Comparison of ENCODE assay signal across 2 cellular contexts in the genomic region with DNA sequence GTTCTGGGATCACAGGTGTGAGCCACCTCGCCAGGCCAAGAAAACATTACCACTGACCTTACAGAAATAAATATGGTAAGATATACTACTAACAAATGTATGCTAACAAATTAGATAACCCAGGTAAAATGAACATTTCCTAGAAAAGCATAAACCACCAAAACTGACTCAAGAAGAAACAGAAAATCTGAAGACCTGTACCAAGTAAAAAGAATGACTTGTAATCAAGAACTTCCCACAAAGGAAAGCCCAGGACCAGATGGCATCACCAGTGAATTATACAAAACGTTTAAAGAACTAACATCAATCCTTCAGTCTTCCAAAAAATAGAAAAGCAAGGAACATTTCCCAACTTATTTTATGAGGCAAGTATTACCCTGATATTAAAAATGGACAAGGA.
TF ChIP-seq lines count a peak whose summit lies in the region.

No MANE protein-coding gene starts in this region.

TF ChIP-seq in WTC11, 78 proteins besides CTCF, POLR2A, EP300 and RAD21 (continued from another document):
- TF ChIP-seq, protein P1, sequence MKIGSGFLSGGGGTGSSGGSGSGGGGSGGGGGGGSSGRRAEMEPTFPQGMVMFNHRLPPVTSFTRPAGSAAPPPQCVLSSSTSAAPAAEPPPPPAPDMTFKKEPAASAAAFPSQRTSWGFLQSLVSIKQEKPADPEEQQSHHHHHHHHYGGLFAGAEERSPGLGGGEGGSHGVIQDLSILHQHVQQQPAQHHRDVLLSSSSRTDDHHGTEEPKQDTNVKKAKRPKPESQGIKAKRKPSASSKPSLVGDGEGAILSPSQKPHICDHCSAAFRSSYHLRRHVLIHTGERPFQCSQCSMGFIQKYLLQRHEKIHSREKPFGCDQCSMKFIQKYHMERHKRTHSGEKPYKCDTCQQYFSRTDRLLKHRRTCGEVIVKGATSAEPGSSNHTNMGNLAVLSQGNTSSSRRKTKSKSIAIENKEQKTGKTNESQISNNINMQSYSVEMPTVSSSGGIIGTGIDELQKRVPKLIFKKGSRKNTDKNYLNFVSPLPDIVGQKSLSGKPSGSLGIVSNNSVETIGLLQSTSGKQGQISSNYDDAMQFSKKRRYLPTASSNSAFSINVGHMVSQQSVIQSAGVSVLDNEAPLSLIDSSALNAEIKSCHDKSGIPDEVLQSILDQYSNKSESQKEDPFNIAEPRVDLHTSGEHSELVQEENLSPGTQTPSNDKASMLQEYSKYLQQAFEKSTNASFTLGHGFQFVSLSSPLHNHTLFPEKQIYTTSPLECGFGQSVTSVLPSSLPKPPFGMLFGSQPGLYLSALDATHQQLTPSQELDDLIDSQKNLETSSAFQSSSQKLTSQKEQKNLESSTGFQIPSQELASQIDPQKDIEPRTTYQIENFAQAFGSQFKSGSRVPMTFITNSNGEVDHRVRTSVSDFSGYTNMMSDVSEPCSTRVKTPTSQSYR (CRISPR knock-in tag; IDR thresholded peaks at IDR 0.05) = no peak
- TF ChIP-seq, protein P2, sequence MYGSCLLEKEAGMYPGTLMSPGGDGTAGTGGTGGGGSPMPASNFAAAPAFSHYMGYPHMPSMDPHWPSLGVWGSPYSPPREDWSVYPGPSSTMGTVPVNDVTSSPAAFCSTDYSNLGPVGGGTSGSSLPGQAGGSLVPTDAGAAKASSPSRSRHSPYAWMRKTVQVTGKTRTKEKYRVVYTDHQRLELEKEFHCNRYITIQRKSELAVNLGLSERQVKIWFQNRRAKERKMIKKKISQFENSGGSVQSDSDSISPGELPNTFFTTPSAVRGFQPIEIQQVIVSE (CRISPR knock-in tag; IDR thresholded peaks at IDR 0.05; ENCODE audit: borderline replicate concordance) = no peak
- TF ChIP-seq GRHL2 (CRISPR knock-in tag; IDR thresholded peaks at IDR 0.05; ENCODE audit: insufficient replicate concordance, severe bottlenecking) = no peak
- TF ChIP-seq, protein P3, sequence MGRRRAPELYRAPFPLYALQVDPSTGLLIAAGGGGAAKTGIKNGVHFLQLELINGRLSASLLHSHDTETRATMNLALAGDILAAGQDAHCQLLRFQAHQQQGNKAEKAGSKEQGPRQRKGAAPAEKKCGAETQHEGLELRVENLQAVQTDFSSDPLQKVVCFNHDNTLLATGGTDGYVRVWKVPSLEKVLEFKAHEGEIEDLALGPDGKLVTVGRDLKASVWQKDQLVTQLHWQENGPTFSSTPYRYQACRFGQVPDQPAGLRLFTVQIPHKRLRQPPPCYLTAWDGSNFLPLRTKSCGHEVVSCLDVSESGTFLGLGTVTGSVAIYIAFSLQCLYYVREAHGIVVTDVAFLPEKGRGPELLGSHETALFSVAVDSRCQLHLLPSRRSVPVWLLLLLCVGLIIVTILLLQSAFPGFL (CRISPR knock-in tag; IDR thresholded peaks at IDR 0.05; ENCODE audit: borderline replicate concordance) = no peak
- TF ChIP-seq, protein P4, sequence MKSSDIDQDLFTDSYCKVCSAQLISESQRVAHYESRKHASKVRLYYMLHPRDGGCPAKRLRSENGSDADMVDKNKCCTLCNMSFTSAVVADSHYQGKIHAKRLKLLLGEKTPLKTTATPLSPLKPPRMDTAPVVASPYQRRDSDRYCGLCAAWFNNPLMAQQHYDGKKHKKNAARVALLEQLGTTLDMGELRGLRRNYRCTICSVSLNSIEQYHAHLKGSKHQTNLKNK (CRISPR knock-in tag; IDR thresholded peaks at IDR 0.05) = no peak
- TF ChIP-seq, protein P5, sequence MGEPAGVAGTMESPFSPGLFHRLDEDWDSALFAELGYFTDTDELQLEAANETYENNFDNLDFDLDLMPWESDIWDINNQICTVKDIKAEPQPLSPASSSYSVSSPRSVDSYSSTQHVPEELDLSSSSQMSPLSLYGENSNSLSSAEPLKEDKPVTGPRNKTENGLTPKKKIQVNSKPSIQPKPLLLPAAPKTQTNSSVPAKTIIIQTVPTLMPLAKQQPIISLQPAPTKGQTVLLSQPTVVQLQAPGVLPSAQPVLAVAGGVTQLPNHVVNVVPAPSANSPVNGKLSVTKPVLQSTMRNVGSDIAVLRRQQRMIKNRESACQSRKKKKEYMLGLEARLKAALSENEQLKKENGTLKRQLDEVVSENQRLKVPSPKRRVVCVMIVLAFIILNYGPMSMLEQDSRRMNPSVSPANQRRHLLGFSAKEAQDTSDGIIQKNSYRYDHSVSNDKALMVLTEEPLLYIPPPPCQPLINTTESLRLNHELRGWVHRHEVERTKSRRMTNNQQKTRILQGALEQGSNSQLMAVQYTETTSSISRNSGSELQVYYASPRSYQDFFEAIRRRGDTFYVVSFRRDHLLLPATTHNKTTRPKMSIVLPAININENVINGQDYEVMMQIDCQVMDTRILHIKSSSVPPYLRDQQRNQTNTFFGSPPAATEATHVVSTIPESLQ (CRISPR knock-in tag; IDR thresholded peaks at IDR 0.05) = no peak
- TF ChIP-seq ZNF263 (CRISPR knock-in tag; IDR thresholded peaks at IDR 0.05; ENCODE audit: low read depth) = no peak
- no peak for TF ChIP-seq ETV6 (CRISPR knock-in tag; IDR thresholded peaks at IDR 0.05)
- no peak for TF ChIP-seq NR2C2 (CRISPR knock-in tag; IDR thresholded peaks at IDR 0.05)
- TF ChIP-seq ATF1 (CRISPR knock-in tag; IDR thresholded peaks at IDR 0.05) = no peak

TF ChIP-seq in GM23338, 12 proteins besides CTCF, POLR2A, EP300 and RAD21 (continued from another document):
- TF ChIP-seq, protein P6, sequence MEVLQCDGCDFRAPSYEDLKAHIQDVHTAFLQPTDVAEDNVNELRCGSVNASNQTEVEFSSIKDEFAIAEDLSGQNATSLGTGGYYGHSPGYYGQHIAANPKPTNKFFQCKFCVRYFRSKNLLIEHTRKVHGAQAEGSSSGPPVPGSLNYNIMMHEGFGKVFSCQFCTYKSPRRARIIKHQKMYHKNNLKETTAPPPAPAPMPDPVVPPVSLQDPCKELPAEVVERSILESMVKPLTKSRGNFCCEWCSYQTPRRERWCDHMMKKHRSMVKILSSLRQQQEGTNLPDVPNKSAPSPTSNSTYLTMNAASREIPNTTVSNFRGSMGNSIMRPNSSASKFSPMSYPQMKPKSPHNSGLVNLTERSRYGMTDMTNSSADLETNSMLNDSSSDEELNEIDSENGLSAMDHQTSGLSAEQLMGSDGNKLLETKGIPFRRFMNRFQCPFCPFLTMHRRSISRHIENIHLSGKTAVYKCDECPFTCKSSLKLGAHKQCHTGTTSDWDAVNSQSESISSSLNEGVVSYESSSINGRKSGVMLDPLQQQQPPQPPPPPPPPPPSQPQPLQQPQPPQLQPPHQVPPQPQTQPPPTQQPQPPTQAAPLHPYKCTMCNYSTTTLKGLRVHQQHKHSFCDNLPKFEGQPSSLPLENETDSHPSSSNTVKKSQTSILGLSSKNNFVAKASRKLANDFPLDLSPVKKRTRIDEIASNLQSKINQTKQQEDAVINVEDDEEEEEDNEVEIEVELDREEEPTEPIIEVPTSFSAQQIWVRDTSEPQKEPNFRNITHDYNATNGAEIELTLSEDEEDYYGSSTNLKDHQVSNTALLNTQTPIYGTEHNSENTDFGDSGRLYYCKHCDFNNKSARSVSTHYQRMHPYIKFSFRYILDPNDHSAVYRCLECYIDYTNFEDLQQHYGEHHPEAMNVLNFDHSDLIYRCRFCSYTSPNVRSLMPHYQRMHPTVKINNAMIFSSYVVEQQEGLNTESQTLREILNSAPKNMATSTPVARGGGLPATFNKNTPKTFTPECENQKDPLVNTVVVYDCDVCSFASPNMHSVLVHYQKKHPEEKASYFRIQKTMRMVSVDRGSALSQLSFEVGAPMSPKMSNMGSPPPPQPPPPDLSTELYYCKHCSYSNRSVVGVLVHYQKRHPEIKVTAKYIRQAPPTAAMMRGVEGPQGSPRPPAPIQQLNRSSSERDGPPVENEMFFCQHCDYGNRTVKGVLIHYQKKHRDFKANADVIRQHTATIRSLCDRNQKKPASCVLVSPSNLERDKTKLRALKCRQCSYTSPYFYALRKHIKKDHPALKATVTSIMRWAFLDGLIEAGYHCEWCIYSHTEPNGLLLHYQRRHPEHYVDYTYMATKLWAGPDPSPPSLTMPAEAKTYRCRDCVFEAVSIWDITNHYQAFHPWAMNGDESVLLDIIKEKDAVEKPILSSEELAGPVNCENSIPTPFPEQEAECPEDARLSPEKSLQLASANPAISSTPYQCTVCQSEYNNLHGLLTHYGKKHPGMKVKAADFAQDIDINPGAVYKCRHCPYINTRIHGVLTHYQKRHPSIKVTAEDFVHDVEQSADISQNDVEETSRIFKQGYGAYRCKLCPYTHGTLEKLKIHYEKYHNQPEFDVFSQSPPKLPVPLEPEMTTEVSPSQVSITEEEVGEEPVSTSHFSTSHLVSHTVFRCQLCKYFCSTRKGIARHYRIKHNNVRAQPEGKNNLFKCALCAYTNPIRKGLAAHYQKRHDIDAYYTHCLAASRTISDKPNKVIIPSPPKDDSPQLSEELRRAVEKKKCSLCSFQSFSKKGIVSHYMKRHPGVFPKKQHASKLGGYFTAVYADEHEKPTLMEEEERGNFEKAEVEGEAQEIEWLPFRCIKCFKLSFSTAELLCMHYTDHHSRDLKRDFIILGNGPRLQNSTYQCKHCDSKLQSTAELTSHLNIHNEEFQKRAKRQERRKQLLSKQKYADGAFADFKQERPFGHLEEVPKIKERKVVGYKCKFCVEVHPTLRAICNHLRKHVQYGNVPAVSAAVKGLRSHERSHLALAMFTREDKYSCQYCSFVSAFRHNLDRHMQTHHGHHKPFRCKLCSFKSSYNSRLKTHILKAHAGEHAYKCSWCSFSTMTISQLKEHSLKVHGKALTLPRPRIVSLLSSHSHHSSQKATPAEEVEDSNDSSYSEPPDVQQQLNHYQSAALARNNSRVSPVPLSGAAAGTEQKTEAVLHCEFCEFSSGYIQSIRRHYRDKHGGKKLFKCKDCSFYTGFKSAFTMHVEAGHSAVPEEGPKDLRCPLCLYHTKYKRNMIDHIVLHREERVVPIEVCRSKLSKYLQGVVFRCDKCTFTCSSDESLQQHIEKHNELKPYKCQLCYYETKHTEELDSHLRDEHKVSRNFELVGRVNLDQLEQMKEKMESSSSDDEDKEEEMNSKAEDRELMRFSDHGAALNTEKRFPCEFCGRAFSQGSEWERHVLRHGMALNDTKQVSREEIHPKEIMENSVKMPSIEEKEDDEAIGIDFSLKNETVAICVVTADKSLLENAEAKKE (CRISPR knock-in tag; IDR thresholded peaks at IDR 0.05) = no peak
- TF ChIP-seq, protein P7, sequence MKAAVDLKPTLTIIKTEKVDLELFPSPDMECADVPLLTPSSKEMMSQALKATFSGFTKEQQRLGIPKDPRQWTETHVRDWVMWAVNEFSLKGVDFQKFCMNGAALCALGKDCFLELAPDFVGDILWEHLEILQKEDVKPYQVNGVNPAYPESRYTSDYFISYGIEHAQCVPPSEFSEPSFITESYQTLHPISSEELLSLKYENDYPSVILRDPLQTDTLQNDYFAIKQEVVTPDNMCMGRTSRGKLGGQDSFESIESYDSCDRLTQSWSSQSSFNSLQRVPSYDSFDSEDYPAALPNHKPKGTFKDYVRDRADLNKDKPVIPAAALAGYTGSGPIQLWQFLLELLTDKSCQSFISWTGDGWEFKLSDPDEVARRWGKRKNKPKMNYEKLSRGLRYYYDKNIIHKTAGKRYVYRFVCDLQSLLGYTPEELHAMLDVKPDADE (IDR thresholded peaks at IDR 0.05) = no peak
- no peak for TF ChIP-seq STAT1 (IDR thresholded peaks at IDR 0.05; ENCODE audit: unreplicated experiment)
- no peak for TF ChIP-seq EZH2phosphoT487 (IDR thresholded peaks at IDR 0.05; ENCODE audit: unreplicated experiment)
- no peak for TF ChIP-seq EZH2 (IDR thresholded peaks at IDR 0.05; ENCODE audit: low read depth, unreplicated experiment)
- TF ChIP-seq ZNF114 (CRISPR knock-in tag; IDR thresholded peaks at IDR 0.05) = no peak
- TF ChIP-seq CREB1 (CRISPR knock-in tag; IDR thresholded peaks at IDR 0.05; ENCODE audit: low read depth) = no peak
